ENCODE assay signal across 1 cellular context in the genomic region with DNA sequence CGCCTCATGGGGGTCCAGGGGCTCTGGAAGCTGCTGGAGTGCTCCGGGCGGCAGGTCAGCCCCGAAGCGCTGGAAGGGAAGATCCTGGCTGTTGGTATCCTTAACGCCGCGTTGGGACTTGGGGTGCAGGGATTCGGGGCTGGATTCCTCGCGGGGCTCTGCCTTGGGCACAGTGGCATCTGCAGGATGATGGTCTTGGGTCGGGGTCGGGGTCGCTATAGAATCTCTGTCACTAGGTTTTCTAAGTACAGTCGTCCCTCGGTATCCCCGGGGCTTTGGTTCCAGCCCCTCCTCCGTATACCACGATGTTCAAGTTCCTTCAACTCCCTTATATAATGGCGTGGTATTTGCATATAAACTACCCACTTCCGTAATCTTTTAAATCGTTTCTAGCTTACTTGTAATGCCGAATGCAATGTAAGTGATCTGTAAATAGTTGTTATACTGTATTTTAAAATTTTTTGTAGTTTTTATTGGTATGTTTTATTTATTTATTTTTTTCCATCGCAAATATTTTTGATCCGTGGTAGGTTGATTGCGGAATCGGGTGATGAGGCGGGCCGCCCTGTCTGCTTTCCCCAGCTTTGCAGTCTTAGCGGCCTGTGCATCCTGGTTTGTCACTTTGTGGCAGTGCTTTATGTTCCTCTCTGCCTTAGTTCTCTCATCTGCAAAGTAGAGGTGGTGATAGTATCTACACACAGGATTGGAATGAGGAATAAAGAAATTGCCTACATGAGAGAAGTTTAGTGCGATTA.
TF ChIP-seq lines count a peak whose summit lies in the region.

No MANE protein-coding gene starts in this region.

TF ChIP-seq in H1, 55 proteins besides CTCF, POLR2A, EP300 and RAD21:
- no peak for TF ChIP-seq NANOG (IDR thresholded peaks at IDR 0.05; ENCODE audit: insufficient read depth, low read depth, low read length, poor library complexity, severe bottlenecking)
- no peak for TF ChIP-seq JUND (IDR thresholded peaks at IDR 0.05; ENCODE audit: low read length)
- no peak for TF ChIP-seq GABPA (IDR thresholded peaks at IDR 0.05; ENCODE audit: borderline replicate concordance, insufficient read depth, low read length)
- TF ChIP-seq BRCA1 (IDR thresholded peaks at IDR 0.05; ENCODE audit: low read depth, low read length): no peak
- no peak for TF ChIP-seq SP1 (IDR thresholded peaks at IDR 0.05; ENCODE audit: low read depth, low read length)
- TF ChIP-seq CHD2 (IDR thresholded peaks at IDR 0.05; ENCODE audit: low read length): no peak
- 0 out of 4 replicates have a peak, but pooled peaks of 1 of the 2 experiments have one; percentile 34 for TF ChIP-seq HDAC2 (IDR thresholded peaks at IDR 0.05; ENCODE audit: borderline replicate concordance in 1 of 2, low read depth in 2 of 2, low read length in 2 of 2)
- TF ChIP-seq, protein P1, sequence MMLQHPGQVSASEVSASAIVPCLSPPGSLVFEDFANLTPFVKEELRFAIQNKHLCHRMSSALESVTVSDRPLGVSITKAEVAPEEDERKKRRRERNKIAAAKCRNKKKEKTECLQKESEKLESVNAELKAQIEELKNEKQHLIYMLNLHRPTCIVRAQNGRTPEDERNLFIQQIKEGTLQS (IDR thresholded peaks at IDR 0.05; ENCODE audit: insufficient read depth, low read depth, low read length): no peak
- TF ChIP-seq SAP30 (IDR thresholded peaks at IDR 0.05; ENCODE audit: insufficient read depth, insufficient replicate concordance, low read length): peak; percentile 85
- no peak for TF ChIP-seq CREB1 (IDR thresholded peaks at IDR 0.05)
- no peak for TF ChIP-seq SRF (IDR thresholded peaks at IDR 0.05; ENCODE audit: low read depth, low read length)
- no peak for TF ChIP-seq CEBPB (IDR thresholded peaks at IDR 0.05; ENCODE audit: low read depth, low read length)
- 0 out of 2 replicates have a peak, but pooled peaks have one; percentile 1 for TF ChIP-seq RBBP5 (IDR thresholded peaks at IDR 0.05; ENCODE audit: borderline replicate concordance, low read depth, low read length)
- TF ChIP-seq GTF2F1 (IDR thresholded peaks at IDR 0.05; ENCODE audit: borderline replicate concordance, low read depth, low read length): no peak
- TF ChIP-seq RFX5 (IDR thresholded peaks at IDR 0.05; ENCODE audit: borderline replicate concordance, low read depth, low read length): no peak
- TF ChIP-seq BCL11A (IDR thresholded peaks at IDR 0.05; ENCODE audit: low read depth in 2 of 2, low read length in 2 of 2): no peak
- no peak for TF ChIP-seq SIX5 (IDR thresholded peaks at IDR 0.05; ENCODE audit: low read depth, low read length)
- TF ChIP-seq ZNF274 (IDR thresholded peaks at IDR 0.05; ENCODE audit: borderline replicate concordance, extremely low read depth, low read length): no peak
- 0 out of 2 replicates have a peak, but pooled peaks have one; percentile 13 for TF ChIP-seq KDM5A (IDR thresholded peaks at IDR 0.05; ENCODE audit: low read length)
- TF ChIP-seq SIRT6 (IDR thresholded peaks at IDR 0.05; ENCODE audit: low read length): no peak
- TF ChIP-seq POU5F1 (IDR thresholded peaks at IDR 0.05; ENCODE audit: low read depth, low read length): no peak
